In genomic region chr10:34966440-34966839, GRCh38 we compare ENCODE assay signal across 31 cellular contexts.
DNase-seq lines count a peak whose midpoint lies in the region; ATAC-seq and TF ChIP-seq lines count a peak whose summit lies in the region.
"Had no signal": no experiment of that assay in that cellular context is flagged by ENCODE, and none has a peak within 500 bp of the region (broad histone marks: within the 10 kb centered on the region; RNA-seq: fewer than 3 reads in every experiment).

No MANE protein-coding gene starts in this region.

- no peak overlapping the region for H3K4me3 ChIP-seq in fibroblast of mammary gland (ENCODE audit: control insufficient read depth, low read depth, low read length)
- H3K4me3 ChIP-seq: BLaER1 treated with 17β-estradiol and CSF1 and Interleukin-3, amounts not matched to agents 10 nM and 100 nM; gastrocnemius medialis; hepatocyte; lung; prostate gland; sigmoid colon had no signal

- H3K4me1 Mint-ChIP-seq in T-helper 17 cell = no peaks in the 10 kb centered on the region
- H3K4me1 Mint-ChIP-seq: naive thymus-derived CD8-positive, alpha-beta T cell had no signal

- H3K4me3 Mint-ChIP-seq in T-helper 17 cell = no peak overlapping the region
- H3K4me3 Mint-ChIP-seq: activated CD4-positive, alpha-beta memory T cell treated with anti-CD3 and anti-CD28 coated beads for 36 hours; activated T-cell treated with anti-CD3 and anti-CD28 coated beads, Interleukin-2, amount 50 U/mL, for 72 hours; naive thymus-derived CD8-positive, alpha-beta T cell; type B pancreatic cell had no signal

- no peaks in the 10 kb centered on the region for H3K36me3 Mint-ChIP-seq in T-helper 17 cell (ENCODE audit: low read depth)
- H3K36me3 Mint-ChIP-seq: activated CD4-positive, alpha-beta memory T cell treated with anti-CD3 and anti-CD28 coated beads for 36 hours; brain; naive thymus-derived CD8-positive, alpha-beta T cell; type B pancreatic cell had no signal

- TF ChIP-seq CTCF in fibroblast of mammary gland (conservative IDR thresholded peaks at IDR 0.05; ENCODE audit: control insufficient read depth, insufficient read depth, low read depth, low read length) = no peak

- no peak overlapping the region for H3K27ac Mint-ChIP-seq in T-helper 17 cell
- H3K27ac Mint-ChIP-seq: activated CD4-positive, alpha-beta memory T cell treated with anti-CD3 and anti-CD28 coated beads for 36 hours; activated T-cell treated with anti-CD3 and anti-CD28 coated beads, Interleukin-2, amount 50 U/mL, for 72 hours; naive thymus-derived CD8-positive, alpha-beta T cell; type B pancreatic cell had no signal

- peaks cover 21% of the 10 kb centered on the region for H3K27me3 Mint-ChIP-seq in T-helper 17 cell
- H3K27me3 Mint-ChIP-seq: activated CD4-positive, alpha-beta memory T cell treated with anti-CD3 and anti-CD28 coated beads for 36 hours; type B pancreatic cell had no signal

- no peaks in the 10 kb centered on the region for H3K9me3 ChIP-seq in T-helper 17 cell (ENCODE audit: control insufficient read depth, low read length, poor library complexity, severe bottlenecking)
- H3K9me3 ChIP-seq: BLaER1 treated with 17β-estradiol and CSF1 and Interleukin-3, amounts not matched to agents 10 nM and 100 nM; gastrocnemius medialis; prostate gland; sigmoid colon; SK-N-SH had no signal

- DNase-seq in M059J (ENCODE audit: low read depth) = peak; percentile 29
- DNase-seq in astrocyte of the hippocampus (ENCODE audit: low read depth, low spot score) = peak; percentile 32
- DNase-seq in fibroblast of mammary gland (ENCODE audit: low read depth) = peak; percentile 57
- peak; percentile 35 for DNase-seq in stromal cell of bone marrow (ENCODE audit: low read depth)
- no peak for DNase-seq in stimulated activated CD4-positive, alpha-beta T cell treated with anti-CD3 and anti-CD28 coated beads, Interleukin-12 subunit alpha, Interleukin-12 subunit beta, amount 100 ng/mL, for 4 hours
- no peak for DNase-seq in T-helper 17 cell
- DNase-seq in HUDEP-2 (lab: John Stamatoyannopoulos, UW; ENCODE audit: unreplicated experiment in 76 of 76) = no peak
- DNase-seq: activated CD4-positive, alpha-beta memory T cell treated with anti-CD3 and anti-CD28 coated beads for 36 hours; activated CD4-positive, CD25-positive, alpha-beta regulatory T cell treated with anti-CD3 and anti-CD28 coated beads, Interleukin-2, amount 50 U/mL, for 72 hours; activated T-cell treated with anti-CD3 and anti-CD28 coated beads, Interleukin-2, amount 50 U/mL, for 72 hours; DMS79; gastrocnemius medialis; MV-4-11; naive thymus-derived CD8-positive, alpha-beta T cell; NCI-H1436 treated with DMSO at 0.1 percent for 48 hours; NCI-H2081 treated with DMSO at 0.1 percent for 48 hours; NCI-H2227 treated with DMSO at 0.1 percent for 48 hours; NCI-H526; occipital lobe; OCI-M1; sigmoid colon; SK-N-SH; stimulated activated CD4-positive, alpha-beta T cell treated with anti-CD3 and anti-CD28 coated beads, Interleukin-15, amount 100 ng/mL, for 24 hours; stimulated activated CD4-positive, alpha-beta T cell treated with anti-CD3 and anti-CD28 coated beads, Interleukin-4, amount 100 ng/mL, for 4 hours; T-helper 2 cell had no signal

- no peak for ATAC-seq in T-helper 17 cell
- ATAC-seq: activated T-cell treated with anti-CD3 and anti-CD28 coated beads, Interleukin-2, amount 50 U/mL, for 72 hours; gastrocnemius medialis; naive thymus-derived CD8-positive, alpha-beta T cell had no signal

Comparison
In these comparisons a context has a peak if more than half of its experiments do, and no peak if none do; other contexts are left out.
1. DNase-seq: peak in M059J (single experiment), astrocyte of the hippocampus (single experiment), fibroblast of mammary gland (single experiment) and stromal cell of bone marrow (single experiment); none in stimulated activated CD4-positive, alpha-beta T cell treated with anti-CD3 and anti-CD28 coated beads, Interleukin-12 subunit alpha, Interleukin-12 subunit beta, amount 100 ng/mL, for 4 hours (single experiment), T-helper 17 cell (0 of 3) and HUDEP-2 (0 of 76).